In the genomic region with DNA sequence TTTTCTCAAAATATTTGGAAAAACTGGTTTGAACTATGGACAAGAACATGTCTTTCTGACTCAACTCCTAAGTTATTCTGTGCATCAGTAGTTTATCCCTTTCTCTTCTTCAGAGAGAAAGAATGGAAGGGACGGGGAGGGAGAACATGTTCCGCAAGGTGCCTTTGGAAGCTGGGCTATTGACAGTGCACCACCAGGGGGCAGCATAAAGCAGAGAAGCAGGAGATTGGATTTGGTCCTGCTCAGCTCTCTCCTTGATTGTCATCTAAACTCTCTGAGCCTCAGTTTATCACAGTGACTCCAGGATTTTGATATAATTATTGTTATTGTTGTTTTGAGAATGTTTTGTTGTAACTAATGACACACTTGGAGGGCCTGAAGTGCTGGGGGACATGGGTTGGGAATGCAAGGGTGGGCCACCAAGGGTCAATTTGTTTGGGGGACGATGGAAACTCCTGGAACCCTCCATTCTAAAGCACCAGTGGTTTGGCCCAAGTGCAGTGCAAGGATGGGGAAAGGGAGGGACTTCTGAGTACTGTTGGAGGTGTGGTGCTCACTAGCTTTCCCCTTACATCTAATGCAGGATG, we compare ENCODE assay signal across 8 cellular contexts. TPM values are rescaled to one million over a fixed set of nuclear protein-coding genes. Genes with fewer than 3 reads are reported as not detected.
A peak's percentile ranks its signal among the peaks of the same experiment; 100 is the strongest.
DNase-seq lines count a peak whose midpoint lies in the region; ATAC-seq and TF ChIP-seq lines count a peak whose summit lies in the region.

No MANE protein-coding gene starts in this region.

- H3K4me1 Mint-ChIP-seq in type B pancreatic cell (ENCODE audit: unreplicated experiment), result no peaks in the 10 kb centered on the region

- no peak overlapping the region for H3K27ac ChIP-seq in parathyroid adenoma

- no peak overlapping the region for H3K9ac ChIP-seq in parathyroid adenoma

- no peaks in the 10 kb centered on the region for H3K36me3 Mint-ChIP-seq in type B pancreatic cell

- H3K9me3 ChIP-seq in BE2C (no peaks in the 10 kb centered on the region), parathyroid adenoma (ENCODE audit: control insufficient read depth, low read length) (no peaks in the 10 kb centered on the region)

- no peak overlapping the region for H3K4me3 Mint-ChIP-seq in type B pancreatic cell

- no peak overlapping the region for H3K27ac Mint-ChIP-seq in type B pancreatic cell

- H3K4me2 ChIP-seq in parathyroid adenoma (ENCODE audit: low read length), result no peak overlapping the region

- peak; percentile 59 for ATAC-seq in GM19324 (IDR thresholded peaks at IDR 0.05; ENCODE audit: low FRiP score, unreplicated experiment)

- H3K4me1 ChIP-seq in BE2C, result no peaks in the 10 kb centered on the region
- no peaks in the 10 kb centered on the region for H3K4me1 ChIP-seq in parathyroid adenoma

- no peaks in the 10 kb centered on the region for H3K36me3 ChIP-seq in BE2C
- no peaks in the 10 kb centered on the region for H3K36me3 ChIP-seq in parathyroid adenoma (ENCODE audit: control insufficient read depth, insufficient read depth, low read length)

- H2AFZ ChIP-seq in parathyroid adenoma, result no peak overlapping the region

- no peaks in the 10 kb centered on the region for H3K9me3 Mint-ChIP-seq in type B pancreatic cell

- H3K4me3 ChIP-seq in BE2C (ENCODE audit: low read depth, low read length) (no peak overlapping the region), LNCaP clone FGC (ENCODE audit: low read depth, low read length) (no peak overlapping the region), parathyroid adenoma (ENCODE audit: low read depth, low read length) (no peak overlapping the region)

- H3K27me3 Mint-ChIP-seq in type B pancreatic cell, result no peaks in the 10 kb centered on the region

- DNase-seq in BE2C (peak; percentile 88), LNCaP clone FGC (ENCODE audit: low read depth) (peak; percentile 50), SK-N-DZ (ENCODE audit: low spot score) (peak; percentile 77), glomerular endothelial cell (ENCODE audit: extremely low read depth, low read depth, low spot score) (peak; percentile 62), type B pancreatic cell (ENCODE audit: extremely low spot score, unreplicated experiment) (peak; percentile 80)
- peak; percentile 28 to 75 (median 68) for DNase-seq in activated naive CD4-positive, alpha-beta T cell (lab: John Stamatoyannopoulos, UW)

- H3K79me2 ChIP-seq in parathyroid adenoma, result no peaks in the 10 kb centered on the region

- peak; percentile 97 for TF ChIP-seq CTCF in BE2C (IDR thresholded peaks at IDR 0.05; ENCODE audit: low read depth, low read length)
- peak; percentile 92 for TF ChIP-seq CTCF in LNCaP clone FGC (IDR thresholded peaks at IDR 0.05; ENCODE audit: control insufficient read depth, extremely low read depth, insufficient read depth)
- TF ChIP-seq CTCF in parathyroid adenoma (IDR thresholded peaks at IDR 0.05), result peak; percentile 92
- TF ChIP-seq CTCF in type B pancreatic cell (conservative IDR thresholded peaks at IDR 0.05), result peak; percentile 92

- H3K27me3 ChIP-seq in BE2C (no peaks in the 10 kb centered on the region), parathyroid adenoma (ENCODE audit: control insufficient read depth, insufficient read depth, low read length) (no peaks in the 10 kb centered on the region)

RNA-seq across cellular contexts. Expression of a gene that starts 45.3 kb away (rescaled TPM):
- 46.2 TPM for polyA plus RNA-seq in BE2C (2012; ENCODE audit: insufficient read depth, insufficient read length, low read depth)
- 68.9 and 75.0 TPM in 2 replicates for polyA plus RNA-seq in SK-N-DZ (2014; cell fraction: cytosol; rRNA removed)
- polyA plus RNA-seq in SK-N-DZ (2014; cell fraction: nucleus; rRNA removed), result 39.3 and 39.6 TPM in 2 replicates
- total RNA-seq in glomerular endothelial cell, result 78.2 and 96.6 TPM in 2 replicates
- 35.0 and 38.1 TPM in 2 replicates for total RNA-seq in type B pancreatic cell (ENCODE audit: low replicate concordance)
